In genomic region chr3:191417457-191417729, GRCh38 we compare ENCODE assay signal across 29 cellular contexts. TPM values are rescaled to one million over a fixed set of nuclear protein-coding genes. Genes with fewer than 3 reads are reported as not detected.
"Had no signal": no experiment of that assay in that cellular context is flagged by ENCODE, and none has a peak within 500 bp of the region (broad histone marks: within the 10 kb centered on the region; RNA-seq: fewer than 3 reads in every experiment).

No MANE protein-coding gene starts in this region.

- H3K9me3 ChIP-seq: esophagus muscularis mucosa, gastroesophageal sphincter, heart right ventricle, neutrophil, prostate gland, right atrium auricular region, sigmoid colon, stomach, testis, tibial nerve, upper lobe of right lung, uterus had no signal

- H3K4me1 ChIP-seq: esophagus muscularis mucosa, gastroesophageal sphincter, prostate gland, right atrium auricular region, sigmoid colon, stomach, testis, tibial nerve, upper lobe of right lung, uterus had no signal

- H3K36me3 ChIP-seq: esophagus muscularis mucosa, gastroesophageal sphincter, heart right ventricle, neutrophil, prostate gland, right atrium auricular region, sigmoid colon, stomach, tibial nerve, upper lobe of right lung, uterus had no signal

- H3K27ac ChIP-seq: coronary artery, esophagus muscularis mucosa, foreskin keratinocyte, gastroesophageal sphincter, heart right ventricle, neutrophil, prostate gland, right atrium auricular region, sigmoid colon, stomach, testis, tibial nerve, upper lobe of right lung, uterus had no signal

- DNase-seq: natural killer cell; stimulated activated naive CD4-positive, alpha-beta T cell treated with Interleukin-2 at 50 U/mL for 16 hours; upper lobe of right lung had no signal

- H3K27me3 ChIP-seq: esophagus muscularis mucosa, gastroesophageal sphincter, heart right ventricle, neutrophil, right atrium auricular region, sigmoid colon, stomach, testis, tibial nerve, upper lobe of right lung, uterus had no signal

- H3K4me3 ChIP-seq: coronary artery, esophagus muscularis mucosa, gastroesophageal sphincter, heart right ventricle, lung, prostate gland, right atrium auricular region, sigmoid colon, stomach, testis, tibial nerve, upper lobe of right lung, uterus had no signal

RNA-seq across cellular contexts. Expression of gene PYDC2, which starts 43.6 kb away (rescaled TPM):
- total RNA-seq: dermis blood vessel endothelial cell, endothelial cell of umbilical vein, epithelial cell of proximal tubule, esophagus muscularis mucosa, fibroblast of lung, foreskin keratinocyte, gastroesophageal sphincter, heart right ventricle, kidney epithelial cell, left cardiac atrium, left ventricle myocardium superior, lung, mononuclear cell, natural killer cell, neural crest cell, omental fat pad, prostate gland, right atrium auricular region, sigmoid colon, skeletal muscle tissue, stomach, subcutaneous adipose tissue, testis, tibial nerve, upper lobe of right lung, uterus had no signal
